8 cellular contexts compared by ENCODE assay signal in genomic region chr2:230472619-230473018, GRCh38. TPM values are rescaled to one million over a fixed set of nuclear protein-coding genes. Genes with fewer than 3 reads are reported as not detected.
DNase-seq lines count a peak whose midpoint lies in the region; ATAC-seq and TF ChIP-seq lines count a peak whose summit lies in the region.

No MANE protein-coding gene starts in this region.

- H3K79me2 ChIP-seq in ACC112 (ENCODE audit: control insufficient read depth, insufficient read depth, low read length, unreplicated experiment), result no peaks in the 10 kb centered on the region

- peaks cover 11% of the 10 kb centered on the region for H3K4me1 ChIP-seq in ACC112 (ENCODE audit: control insufficient read depth, insufficient read depth, low read length, unreplicated experiment)
- no peaks in the 10 kb centered on the region for H3K4me1 ChIP-seq in gastroesophageal sphincter

- CTCF ChIA-PET in activated CD4-positive, alpha-beta memory T cell treated with anti-CD3 and anti-CD28 coated beads, Interleukin-2, amount 10 ng/mL, durations not matched to agents 7 days and 5 days (lab: Charles Lee), result no interaction called here

- H3K27me3 Mint-ChIP-seq in activated CD4-positive, alpha-beta memory T cell treated with anti-CD3 and anti-CD28 coated beads, Interleukin-2, amount 10 ng/mL, durations not matched to agents 7 days and 5 days, result no peaks in the 10 kb centered on the region

- H2AFZ ChIP-seq in ACC112 (ENCODE audit: low read length, unreplicated experiment), result no peak overlapping the region

- peaks cover 0 to 11% (median 0%) of the 10 kb centered on the region in 3 donors for H3K9me3 ChIP-seq in gastroesophageal sphincter

- H3K27me3 ChIP-seq in ACC112 (ENCODE audit: insufficient read depth, low read length), result no peaks in the 10 kb centered on the region
- no peaks in the 10 kb centered on the region for H3K27me3 ChIP-seq in gastroesophageal sphincter

- peak; percentile 27 for DNase-seq in activated CD4-positive, alpha-beta memory T cell treated with anti-CD3 and anti-CD28 coated beads, Interleukin-2, amount 10 ng/mL, durations not matched to agents 7 days and 5 days
- DNase-seq in SHP77 (lab: John Stamatoyannopoulos, UW) (no peak), NCI-H1436 (lab: John Stamatoyannopoulos, UW) (no peak), left colon (no peak)

- H3K27ac Mint-ChIP-seq in activated CD4-positive, alpha-beta memory T cell treated with anti-CD3 and anti-CD28 coated beads, Interleukin-2, amount 10 ng/mL, durations not matched to agents 7 days and 5 days, result peak overlapping the region; percentile 64

- H3K36me3 ChIP-seq in ACC112 (ENCODE audit: insufficient read depth, low read length) (peaks cover 86% of the 10 kb centered on the region), gastroesophageal sphincter (peaks cover 0 to 94% of the 10 kb centered on the region in 2 donors)

- intact Hi-C loops in left colon (cut with DNase I, micrococcal nuclease), result no loop called here

- H3K4me3 Mint-ChIP-seq in activated CD4-positive, alpha-beta memory T cell treated with anti-CD3 and anti-CD28 coated beads, Interleukin-2, amount 10 ng/mL, durations not matched to agents 7 days and 5 days, result no peak overlapping the region

- peaks cover 43% of the 10 kb centered on the region for H3K4me1 Mint-ChIP-seq in activated CD4-positive, alpha-beta memory T cell treated with anti-CD3 and anti-CD28 coated beads, Interleukin-2, amount 10 ng/mL, durations not matched to agents 7 days and 5 days

- H3K36me3 Mint-ChIP-seq in activated CD4-positive, alpha-beta memory T cell treated with anti-CD3 and anti-CD28 coated beads, Interleukin-2, amount 10 ng/mL, durations not matched to agents 7 days and 5 days (ENCODE audit: low read depth), result peaks cover 86% of the 10 kb centered on the region

- H3K9me3 Mint-ChIP-seq in activated CD4-positive, alpha-beta memory T cell treated with anti-CD3 and anti-CD28 coated beads, Interleukin-2, amount 10 ng/mL, durations not matched to agents 7 days and 5 days, result peaks cover 5% of the 10 kb centered on the region

- H3K27ac ChIP-seq in ACC112 (ENCODE audit: low read depth, low read length) (peak overlapping the region; percentile 9; the same call in 1 of the 2 replicates), gastroesophageal sphincter (no peak overlapping the region)

- no peak for TF ChIP-seq EP300 in gastroesophageal sphincter (IDR thresholded peaks at IDR 0.05)

- TF ChIP-seq POLR2A in gastroesophageal sphincter (IDR thresholded peaks at IDR 0.05), result no peak

- no peak for TF ChIP-seq CTCF in gastroesophageal sphincter (IDR thresholded peaks at IDR 0.05)

- H3K4me3 ChIP-seq in ACC112 (ENCODE audit: low read depth, low read length) (no peak overlapping the region), gastroesophageal sphincter (no peak overlapping the region)

- POLR2A ChIA-PET in activated CD4-positive, alpha-beta memory T cell treated with anti-CD3 and anti-CD28 coated beads, Interleukin-2, amount 10 ng/mL, durations not matched to agents 7 days and 5 days (lab: Charles Lee), result interaction anchor here (1.8 kb wide), 1 partner anchor 17 kb away, joined by 5 read pairs; no protein-coding TSS in a partner anchor

- ATAC-seq in GM21390 (IDR thresholded peaks at IDR 0.05; ENCODE audit: unreplicated experiment) (peak; percentile 54), gastroesophageal sphincter (peak; percentile 55), left colon (no peak), HG03457 (IDR thresholded peaks at IDR 0.05; ENCODE audit: unreplicated experiment) (no peak)

RNA-seq across cellular contexts. Expression of gene SP100, which starts 56.6 kb away (rescaled TPM):
- total RNA-seq in activated CD4-positive, alpha-beta memory T cell treated with anti-CD3 and anti-CD28 coated beads, Interleukin-2, amount 10 ng/mL, durations not matched to agents 7 days and 5 days, result 100 to 1,000 TPM; 351 TPM
- total RNA-seq in gastroesophageal sphincter (100 to 1,000 TPM in 1 of 4 donors, 10 to 100 TPM in 3; 70.1 to 102 (median 92.5) TPM), left colon (10 to 100 TPM; 65.5 to 69.3 TPM)

Comparison
In these comparisons a context has a peak if more than half of its experiments do, and no peak if none do; other contexts are left out.
1. ATAC-seq: peak in GM21390 (single experiment) and gastroesophageal sphincter (single experiment); none in left colon (single experiment) and HG03457 (single experiment).